ENCODE assay signal across 26 cellular contexts in the genomic region with DNA sequence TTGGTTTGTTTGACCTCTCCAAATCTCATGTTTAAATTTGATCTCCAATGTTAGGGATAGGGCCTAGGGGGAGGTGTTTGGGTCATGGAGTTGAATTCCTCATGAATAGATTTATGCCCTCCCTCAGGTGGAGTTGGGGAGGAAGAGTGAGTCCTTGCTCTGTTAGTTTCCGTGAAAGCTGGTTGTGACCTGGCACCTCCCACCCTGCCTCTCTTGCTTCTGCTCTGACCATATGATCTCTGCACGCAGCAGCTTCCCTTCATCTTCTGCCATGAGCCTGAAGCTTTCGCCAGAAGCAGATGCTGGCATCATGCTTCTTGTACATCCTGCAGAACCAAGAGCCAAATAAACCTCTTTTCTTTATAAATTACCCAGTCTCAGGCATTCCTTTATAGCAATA.
"Had no signal": no experiment of that assay in that cellular context is flagged by ENCODE, and none has a peak within 500 bp of the region (broad histone marks: within the 10 kb centered on the region; RNA-seq: fewer than 3 reads in every experiment).

No MANE protein-coding gene starts in this region.

- H3K27ac Mint-ChIP-seq: activated naive CD4-positive, alpha-beta T cell treated with anti-CD3 and anti-CD28 coated beads, Interleukin-2, amount 50 U/mL, for 72 hours; naive thymus-derived CD4-positive, alpha-beta T cell; stimulated activated naive CD8-positive, alpha-beta T cell treated with anti-CD3 and anti-CD28 coated beads, Interleukin-15, Interleukin-2, amounts not matched to agents 100 ng/mL and 50 ng/mL, for 24 hours; T-cell; T-helper 2 cell treated with Interferon-gamma antibody and Interleukin-4, amounts not matched to agents 5 μg/mL and 100 μg/mL, for 36 hours had no signal

- H3K27me3 Mint-ChIP-seq: naive thymus-derived CD4-positive, alpha-beta T cell; stimulated activated naive CD8-positive, alpha-beta T cell treated with anti-CD3 and anti-CD28 coated beads, Interleukin-15, Interleukin-2, amounts not matched to agents 100 ng/mL and 50 ng/mL, for 24 hours; T-cell had no signal

- H3K4me1 Mint-ChIP-seq: naive thymus-derived CD4-positive, alpha-beta T cell; T-cell had no signal

- H3K4me3 Mint-ChIP-seq: naive thymus-derived CD4-positive, alpha-beta T cell; stimulated activated naive CD8-positive, alpha-beta T cell treated with anti-CD3 and anti-CD28 coated beads, Interleukin-15, Interleukin-2, amounts not matched to agents 100 ng/mL and 50 ng/mL, for 24 hours; T-cell; T-helper 2 cell treated with Interferon-gamma antibody and Interleukin-4, amounts not matched to agents 5 μg/mL and 100 μg/mL, for 36 hours had no signal

- FAIRE-seq: keratinocyte had no signal

- H3K27ac ChIP-seq: ascending aorta, brain microvascular endothelial cell, heart left ventricle, lower lobe of right lung, neutrophil, right lobe of liver, skin epidermis, thyroid gland, upper lobe of right lung, VCaP had no signal

- H3K9me3 ChIP-seq: ascending aorta, heart left ventricle, lower lobe of right lung, neutrophil, right lobe of liver, thyroid gland, upper lobe of right lung had no signal

- H3K4me1 ChIP-seq: ascending aorta, heart left ventricle, lower lobe of right lung, right lobe of liver, thyroid gland, upper lobe of right lung had no signal

- H3K4me3 ChIP-seq: ascending aorta, heart left ventricle, lower lobe of right lung, right lobe of liver, skin epidermis, thyroid gland, upper lobe of right lung had no signal

- DNase-seq: activated CD4-positive, CD25-positive, alpha-beta regulatory T cell treated with anti-CD3 and anti-CD28 coated beads, Interleukin-2, amount 50 U/mL, for 72 hours; activated gamma-delta T cell treated with Interleukin-2 at 50 U/mL for 16 hours; activated T-cell treated with anti-CD3 and anti-CD28 coated beads, Interleukin-2, amount 50 U/mL, for 1 hour; brain microvascular endothelial cell; central memory CD4-positive, alpha-beta T cell; dermis blood vessel endothelial cell; effector CD8-positive, alpha-beta T cell; erythroblast; heart left ventricle; left colon; lower lobe of right lung; naive thymus-derived CD4-positive, alpha-beta T cell; right lobe of liver; stimulated activated CD4-positive, alpha-beta T cell treated with anti-CD3 and anti-CD28 coated beads, Interleukin-1b, Interleukin-23, amount 100 ng/mL, for 48 hours; substantia nigra; T-cell; thyroid gland; upper lobe of right lung had no signal

- H3K36me3 ChIP-seq: ascending aorta, brain microvascular endothelial cell, heart left ventricle, lower lobe of right lung, neutrophil, right lobe of liver, thyroid gland, upper lobe of right lung had no signal

- H3K9me3 Mint-ChIP-seq: activated naive CD4-positive, alpha-beta T cell treated with anti-CD3 and anti-CD28 coated beads, Interleukin-2, amount 50 U/mL, for 72 hours; stimulated activated naive CD8-positive, alpha-beta T cell treated with anti-CD3 and anti-CD28 coated beads, Interleukin-15, Interleukin-2, amounts not matched to agents 100 ng/mL and 50 ng/mL, for 24 hours; T-cell; T-helper 2 cell treated with Interferon-gamma antibody and Interleukin-4, amounts not matched to agents 5 μg/mL and 100 μg/mL, for 36 hours had no signal

- ATAC-seq: activated naive CD4-positive, alpha-beta T cell treated with anti-CD3 and anti-CD28 coated beads, Interleukin-2, amount 50 U/mL, for 72 hours; heart left ventricle; left colon; lower lobe of right lung; naive thymus-derived CD4-positive, alpha-beta T cell; right lobe of liver; T-cell; upper lobe of right lung had no signal

- H3K36me3 Mint-ChIP-seq: activated naive CD4-positive, alpha-beta T cell treated with anti-CD3 and anti-CD28 coated beads, Interleukin-2, amount 50 U/mL, for 72 hours; naive thymus-derived CD4-positive, alpha-beta T cell; T-cell had no signal

- H3K27me3 ChIP-seq: ascending aorta, brain microvascular endothelial cell, heart left ventricle, neutrophil, right lobe of liver, thyroid gland, upper lobe of right lung had no signal
